In genomic region chr1:107344268-107344667, GRCh38 we compare ENCODE assay signal across 32 cellular contexts.
"Had no signal": no experiment of that assay in that cellular context is flagged by ENCODE, and none has a peak within 500 bp of the region (broad histone marks: within the 10 kb centered on the region; RNA-seq: fewer than 3 reads in every experiment).

No MANE protein-coding gene starts in this region.

- H3K9me3 ChIP-seq: gastroesophageal sphincter, testis, transverse colon had no signal

- H3K27me3 Mint-ChIP-seq: activated CD4-positive, alpha-beta memory T cell treated with anti-CD3 and anti-CD28 coated beads for 36 hours; activated CD4-positive, alpha-beta T cell treated with anti-CD3 and anti-CD28 coated beads, Interleukin-2, amount 10 ng/mL, durations not matched to agents 24 days and 14 days; progenitor cell of endocrine pancreas had no signal

- H3K4me1 ChIP-seq: gastroesophageal sphincter, testis, transverse colon had no signal

- H3K36me3 ChIP-seq: brain microvascular endothelial cell, gastroesophageal sphincter, transverse colon, WERI-Rb-1 had no signal

- DNase-seq: activated CD4-positive, alpha-beta memory T cell treated with anti-CD3 and anti-CD28 coated beads for 36 hours; activated CD4-positive, alpha-beta T cell treated with anti-CD3 and anti-CD28 coated beads, Interleukin-2, amount 10 ng/mL, durations not matched to agents 24 days and 14 days; activated CD4-positive, CD25-positive, alpha-beta regulatory T cell treated with anti-CD3 and anti-CD28 coated beads, Interleukin-2, amount 50 U/mL, for 72 hours; activated CD8-positive, alpha-beta memory T cell treated with anti-CD3 and anti-CD28 coated beads, Interleukin-2, amount 50 U/mL, for 4 hours; activated gamma-delta T cell; activated naive CD4-positive, alpha-beta T cell treated with anti-CD3 and anti-CD28 coated beads, Interleukin-2, amount 50 U/mL, for 16 hours; activated T-cell treated with anti-CD3 and anti-CD28 coated beads, Interleukin-2, amount 50 U/mL, for 1 hour; amniotic stem cell; brain microvascular endothelial cell; dorsolateral prefrontal cortex; effector memory CD4-positive, alpha-beta T cell; head of caudate nucleus; hippocampal formation; immature natural killer cell; kidney; left colon; naive B cell; stimulated activated CD4-positive, alpha-beta T cell treated with anti-CD3 and anti-CD28 coated beads, Interleukin-12 subunit alpha, Interleukin-12 subunit beta, amount 100 ng/mL, for 4 hours; stimulated activated CD4-positive, alpha-beta T cell treated with anti-CD3 and anti-CD28 coated beads, Interleukin-4, amount 100 ng/mL, for 1 hour; stimulated activated naive CD8-positive, alpha-beta T cell treated with anti-CD3 and anti-CD28 coated beads, Interleukin-15, Interleukin-2, amounts not matched to agents 100 U/mL and 50 U/mL, for 24 hours; T1000; testis; transverse colon; WERI-Rb-1 had no signal

- H3K27me3 ChIP-seq: brain microvascular endothelial cell, dorsolateral prefrontal cortex, gastroesophageal sphincter, testis, transverse colon had no signal

- H3K4me3 ChIP-seq: coronary artery, dorsolateral prefrontal cortex, gastroesophageal sphincter, skin epidermis, testis, transverse colon had no signal

- H3K27ac ChIP-seq: brain microvascular endothelial cell, coronary artery, dorsolateral prefrontal cortex, gastroesophageal sphincter, skin epidermis, testis, transverse colon, WERI-Rb-1 had no signal

- FAIRE-seq: astrocyte, endothelial cell of umbilical vein, kidney had no signal

- H3K36me3 Mint-ChIP-seq: activated CD4-positive, alpha-beta memory T cell treated with anti-CD3 and anti-CD28 coated beads for 36 hours; immature natural killer cell; mesothelial cell of epicardium; naive B cell had no signal

- ATAC-seq: gastroesophageal sphincter; left colon; sciatic nerve; stimulated activated naive CD8-positive, alpha-beta T cell treated with anti-CD3 and anti-CD28 coated beads, Interleukin-15, Interleukin-2, amounts not matched to agents 100 U/mL and 50 U/mL, for 24 hours had no signal

- H3K27ac Mint-ChIP-seq: activated CD4-positive, alpha-beta memory T cell treated with anti-CD3 and anti-CD28 coated beads for 36 hours; activated CD4-positive, alpha-beta T cell treated with anti-CD3 and anti-CD28 coated beads, Interleukin-2, amount 10 ng/mL, durations not matched to agents 24 days and 14 days; immature natural killer cell; mesothelial cell of epicardium; naive B cell; progenitor cell of endocrine pancreas had no signal

- H3K4me1 Mint-ChIP-seq: activated CD4-positive, alpha-beta T cell treated with anti-CD3 and anti-CD28 coated beads, Interleukin-2, amount 10 ng/mL, durations not matched to agents 24 days and 14 days; immature natural killer cell; naive B cell had no signal

- H3K9me3 Mint-ChIP-seq: activated CD4-positive, alpha-beta memory T cell treated with anti-CD3 and anti-CD28 coated beads for 36 hours; activated CD4-positive, alpha-beta T cell treated with anti-CD3 and anti-CD28 coated beads, Interleukin-2, amount 10 ng/mL, durations not matched to agents 24 days and 14 days; mesothelial cell of epicardium; naive B cell had no signal

- H3K4me3 Mint-ChIP-seq: activated CD4-positive, alpha-beta memory T cell treated with anti-CD3 and anti-CD28 coated beads for 36 hours; activated CD4-positive, alpha-beta T cell treated with anti-CD3 and anti-CD28 coated beads, Interleukin-2, amount 10 ng/mL, durations not matched to agents 24 days and 14 days; immature natural killer cell; mesothelial cell of epicardium; naive B cell had no signal
